In genomic region chr14:91510171-91511013, GRCh38 we compare ENCODE assay signal across 8 cellular contexts. TPM values are rescaled to one million over a fixed set of nuclear protein-coding genes. Genes with fewer than 3 reads are reported as not detected.
DNase-seq lines count a peak whose midpoint lies in the region; ATAC-seq and TF ChIP-seq lines count a peak whose summit lies in the region.

Gene PPP4R3A, minus strand, starts transcription at chr14:91510310. Its CDS starts 663 bp downstream, at chr14:91509647.

- TF ChIP-seq POLR2A in GM19099 (IDR thresholded peaks at IDR 0.05; ENCODE audit: extremely low read depth, insufficient read length, low read depth) = peak; percentile 89

- no peak for TF ChIP-seq CTCF in kidney epithelial cell (IDR thresholded peaks at IDR 0.05; ENCODE audit: insufficient read depth, low read length, poor library complexity, severe bottlenecking)

- no peaks in the 10 kb centered on the region for H3K27me3 ChIP-seq in kidney epithelial cell (ENCODE audit: control insufficient read depth, insufficient read depth, low read length)

- H3K36me3 ChIP-seq in kidney epithelial cell (ENCODE audit: control insufficient read depth, insufficient read depth, low read length) = no peaks in the 10 kb centered on the region

- H3K4me3 ChIP-seq in kidney epithelial cell (ENCODE audit: low read depth, low read length) = peak within 1 kb of the TSS; percentile 96

- peak; percentile 84 for ATAC-seq in HG03432 (IDR thresholded peaks at IDR 0.05; ENCODE audit: unreplicated experiment)

- peak; percentile 98 for DNase-seq in AG20443 (ENCODE audit: low spot score)
- peak; percentile 99 for DNase-seq in NCI-H510A (lab: John Stamatoyannopoulos, UW)
- peak; percentile 87 for DNase-seq in activated CD4-positive, alpha-beta T cell treated with anti-CD3 and anti-CD28 coated beads for 1 hour
- DNase-seq in cerebellum (ENCODE audit: low spot score) = peak; percentile 94
- peak; percentile 79 for DNase-seq in kidney epithelial cell (ENCODE audit: low read depth)
- peak; percentile 89 to 90 for DNase-seq in stimulated activated CD4-positive, alpha-beta T cell treated with anti-CD3 and anti-CD28 coated beads, Interleukin-15, amount 100 ng/mL, for 48 hours (ENCODE audit: low read depth in 2 of 2)

RNA-seq across cellular contexts. Expression of gene PPP4R3A, which starts in this region (rescaled TPM):
- total RNA-seq in cerebellum (98.6 TPM), kidney epithelial cell (58.5 and 72.0 TPM in 2 replicates)

Comparison
In these comparisons a context has a peak if more than half of its experiments do, and no peak if none do; other contexts are left out.
1. Peak in every context shown above with its lines: DNase-seq, ATAC-seq and H3K4me3 ChIP-seq.